ENCODE assay signal across 8 cellular contexts in the genomic region with DNA sequence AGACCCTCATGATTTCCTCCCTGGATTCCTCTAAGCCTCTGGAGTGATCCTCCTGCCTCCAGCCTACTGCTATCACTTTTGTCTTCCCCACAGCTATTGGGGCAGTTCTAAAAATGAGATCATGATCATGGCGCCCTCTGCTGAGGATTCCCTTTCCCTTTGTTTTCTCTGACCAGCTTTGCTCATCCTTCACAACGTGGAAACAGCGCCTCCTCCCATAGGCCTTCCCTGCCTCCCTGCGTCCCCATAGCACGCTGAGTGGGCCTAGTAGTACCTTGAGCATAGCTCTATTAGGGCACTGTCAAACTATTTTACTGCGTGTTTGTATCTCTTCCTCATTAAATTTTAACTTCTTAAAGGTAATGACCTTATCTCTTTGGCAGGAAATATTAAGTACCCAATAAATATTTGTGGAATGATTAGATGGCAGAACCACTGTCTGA.
DNase-seq lines count a peak whose midpoint lies in the region; ATAC-seq and TF ChIP-seq lines count a peak whose summit lies in the region.

No MANE protein-coding gene starts in this region.

- no peaks in the 10 kb centered on the region for H3K4me1 Mint-ChIP-seq in activated naive CD8-positive, alpha-beta T cell treated with anti-CD3 and anti-CD28 coated beads, Interleukin-2, amount 50 U/mL, for 24 hours

- no peaks in the 10 kb centered on the region for H3K9me3 ChIP-seq in AG04450 (ENCODE audit: control insufficient read depth, insufficient read depth, low read length)

- no peaks in the 10 kb centered on the region for H3K9me3 Mint-ChIP-seq in activated naive CD8-positive, alpha-beta T cell treated with anti-CD3 and anti-CD28 coated beads, Interleukin-2, amount 50 U/mL, for 24 hours

- no peak overlapping the region for H3K27ac Mint-ChIP-seq in activated naive CD8-positive, alpha-beta T cell treated with anti-CD3 and anti-CD28 coated beads, Interleukin-2, amount 50 U/mL, for 24 hours

- no peaks in the 10 kb centered on the region for H3K36me3 Mint-ChIP-seq in activated naive CD8-positive, alpha-beta T cell treated with anti-CD3 and anti-CD28 coated beads, Interleukin-2, amount 50 U/mL, for 24 hours (ENCODE audit: low read depth)

- H3K4me3 Mint-ChIP-seq in activated naive CD8-positive, alpha-beta T cell treated with anti-CD3 and anti-CD28 coated beads, Interleukin-2, amount 50 U/mL, for 24 hours: no peak overlapping the region

- no peaks in the 10 kb centered on the region for H3K27me3 ChIP-seq in AG04450 (ENCODE audit: control insufficient read depth, insufficient read depth, low read length)

- no peak overlapping the region for H3K4me3 ChIP-seq in AG04450 (ENCODE audit: low read depth, low read length)

- ATAC-seq in GM18498 (IDR thresholded peaks at IDR 0.05; ENCODE audit: unreplicated experiment): peak; percentile 47
- ATAC-seq in HG03457 (IDR thresholded peaks at IDR 0.05; ENCODE audit: unreplicated experiment): peak; percentile 53
- peak; percentile 71 for ATAC-seq in activated naive CD8-positive, alpha-beta T cell treated with anti-CD3 and anti-CD28 coated beads, Interleukin-2, amount 50 U/mL, for 24 hours
- no peak for ATAC-seq in GM21423 (IDR thresholded peaks at IDR 0.05; ENCODE audit: unreplicated experiment)

- peaks cover 4% of the 10 kb centered on the region for H3K27me3 Mint-ChIP-seq in activated naive CD8-positive, alpha-beta T cell treated with anti-CD3 and anti-CD28 coated beads, Interleukin-2, amount 50 U/mL, for 24 hours

- POLR2A ChIA-PET in AG04450 (lab: Yijun Ruan, JAX): no interaction called here

- H3K27ac ChIP-seq in AG04450 (ENCODE audit: low read depth, low read length): no peak overlapping the region

- TF ChIP-seq CTCF in AG04450 (IDR thresholded peaks at IDR 0.05; ENCODE audit: low read depth, low read length): peak; percentile 72

- CTCF ChIA-PET in AG04450 (lab: Charles Lee): interaction anchor here (0.6 to 6.8 kb wide), 34 partner anchors 8 to 696 kb away, joined by 3 to 141 read pairs (median 3); no protein-coding TSS in a partner anchor

- DNase-seq in AG04450 (ENCODE audit: low read depth, low spot score): peak; percentile 41
- DNase-seq in NCI-H524 (lab: John Stamatoyannopoulos, UW): peak; percentile 93 to 95
- DNase-seq in activated naive CD8-positive, alpha-beta T cell treated with anti-CD3 and anti-CD28 coated beads, Interleukin-2, amount 50 U/mL, for 24 hours: peak; percentile 26
- DNase-seq in iPS DF 19.7 (ENCODE audit: low read depth, low spot score): peak; percentile 89
- peak in 2 of 3 donors; percentile 6 to 24 for DNase-seq in stimulated activated CD4-positive, alpha-beta T cell treated with anti-CD3 and anti-CD28 coated beads, Interleukin-12 subunit alpha, Interleukin-12 subunit beta, amount 100 ng/mL, for 48 hours (ENCODE audit: low read depth in 2 of 3, low spot score in 1 of 3)

Comparison
In these comparisons a context has a peak if more than half of its experiments do, and no peak if none do; other contexts are left out.
1. DNase-seq: peak in every context shown above with its lines; median percentile 94 in NCI-H524; 89 in iPS DF 19.7; 41 in AG04450; 26 in activated naive CD8-positive, alpha-beta T cell treated with anti-CD3 and anti-CD28 coated beads, Interleukin-2, amount 50 U/mL, for 24 hours; 15 in stimulated activated CD4-positive, alpha-beta T cell treated with anti-CD3 and anti-CD28 coated beads, Interleukin-12 subunit alpha, Interleukin-12 subunit beta, amount 100 ng/mL, for 48 hours.